ENCODE assay signal across 22 cellular contexts in the genomic region with DNA sequence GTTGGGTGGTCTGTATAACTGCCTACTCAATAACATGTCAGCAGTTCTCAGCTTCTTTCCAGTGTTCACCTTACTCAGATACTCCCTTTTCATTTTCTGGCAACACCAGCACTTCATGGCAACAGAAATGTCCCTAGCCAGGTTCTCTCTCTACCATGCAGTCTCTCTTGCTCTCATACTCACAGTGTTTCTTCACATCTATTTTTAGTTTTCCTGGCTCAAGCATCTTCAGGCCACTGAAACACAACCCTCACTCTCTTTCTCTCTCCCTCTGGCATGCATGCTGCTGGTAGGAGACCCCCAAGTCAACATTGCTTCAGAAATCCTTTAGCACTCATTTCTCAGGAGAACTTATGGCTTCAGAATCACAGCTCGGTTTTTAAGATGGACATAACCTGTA. TPM values are rescaled to one million over a fixed set of nuclear protein-coding genes. Genes with fewer than 3 reads are reported as not detected.
DNase-seq lines count a peak whose midpoint lies in the region; ATAC-seq and TF ChIP-seq lines count a peak whose summit lies in the region.
"Had no signal": no experiment of that assay in that cellular context is flagged by ENCODE, and none has a peak within 500 bp of the region (broad histone marks: within the 10 kb centered on the region; RNA-seq: fewer than 3 reads in every experiment).

Gene CAPN3 (plus strand): TSS at position 253 of the 400 bp plus-strand sequence. CDS start 305 bp downstream, outside the sequence.

- no peak for TF ChIP-seq EP300 in transverse colon (IDR thresholded peaks at IDR 0.05; ENCODE audit: low read depth)

- H3K27me3 ChIP-seq in heart right ventricle = no peaks in the 10 kb centered on the region
- H3K27me3 ChIP-seq in transverse colon = no peaks in the 10 kb centered on the region

- H3K4me3 ChIP-seq in heart right ventricle (peak within 1 kb of the TSS in 1 of 10 donors; percentile 14), mucosa of descending colon (no peak within 1 kb of the TSS), transverse colon (no peak within 1 kb of the TSS)

- no peak for TF ChIP-seq POLR2A in transverse colon (IDR thresholded peaks at IDR 0.05)

- TF ChIP-seq CTCF in heart right ventricle (IDR thresholded peaks at IDR 0.05) = no peak
- TF ChIP-seq CTCF in mucosa of descending colon (IDR thresholded peaks at IDR 0.05) = no peak
- TF ChIP-seq CTCF in transverse colon (IDR thresholded peaks at IDR 0.05) = no peak

- intact Hi-C loops in heart right ventricle (cut with DNase I) = no loop called here
- intact Hi-C loops in mucosa of descending colon (cut with DNase I, micrococcal nuclease) = no loop called here
- intact Hi-C loops in transverse colon (cut with DNase I; ENCODE audit: low total_unique reads) = no loop called here

- no peaks in the 10 kb centered on the region for H3K27me3 Mint-ChIP-seq in T-helper 17 cell
- H3K27me3 Mint-ChIP-seq: activated naive CD8-positive, alpha-beta T cell treated with anti-CD3 and anti-CD28 coated beads, Interleukin-2, amount 50 U/mL, for 24 hours; activated T-helper 17 cell treated with anti-CD3 and anti-CD28 coated beads, Interleukin-2, amount 50 U/mL, for 72 hours; effector memory CD8-positive, alpha-beta T cell had no signal

- 59 to 67% methylated on average over 1 of the region's 1 CpG for WGBS in heart right ventricle, 2 donors
- WGBS in transverse colon (ENCODE audit: low coverage in 1 of 2), 2 donors = 88 to 100% methylated on average over 1 of the region's 1 CpG

- peaks cover 2% of the 10 kb centered on the region for H3K36me3 Mint-ChIP-seq in T-helper 17 cell (ENCODE audit: low read depth)

- peak within 1 kb of the TSS in 4 of 10 donors; percentile 13 to 55 (median 30) for H3K27ac ChIP-seq in heart right ventricle
- H3K27ac ChIP-seq in transverse colon = no peak within 1 kb of the TSS
- H3K27ac ChIP-seq: VCaP had no signal

- H3K9me3 ChIP-seq in T-helper 17 cell (ENCODE audit: control insufficient read depth, low read length, poor library complexity, severe bottlenecking) (no peaks in the 10 kb centered on the region), heart right ventricle (no peaks in the 10 kb centered on the region), mucosa of descending colon (no peaks in the 10 kb centered on the region), transverse colon (no peaks in the 10 kb centered on the region)

- H3K4me1 Mint-ChIP-seq in T-helper 17 cell = no peaks in the 10 kb centered on the region
- H3K4me1 Mint-ChIP-seq: activated naive CD8-positive, alpha-beta T cell treated with anti-CD3 and anti-CD28 coated beads, Interleukin-2, amount 50 U/mL, for 24 hours; activated T-helper 17 cell treated with anti-CD3 and anti-CD28 coated beads, Interleukin-2, amount 50 U/mL, for 72 hours had no signal

- H3K36me3 ChIP-seq in heart right ventricle = peaks cover 0 to 68% (median 3%) of the 10 kb centered on the region in 9 donors
- H3K36me3 ChIP-seq in mucosa of descending colon (ENCODE audit: low read depth) = no peaks in the 10 kb centered on the region
- peaks cover 0 to 8% (median 2%) of the 10 kb centered on the region in 4 donors for H3K36me3 ChIP-seq in transverse colon

- peaks cover 0 to 10% (median 0%) of the 10 kb centered on the region in 9 donors for H3K4me1 ChIP-seq in heart right ventricle
- H3K4me1 ChIP-seq in mucosa of descending colon (ENCODE audit: low read depth) = no peaks in the 10 kb centered on the region
- H3K4me1 ChIP-seq in transverse colon = no peaks in the 10 kb centered on the region

- H3K27ac Mint-ChIP-seq in T-helper 17 cell = peak within 1 kb of the TSS; percentile 43
- H3K27ac Mint-ChIP-seq: activated CD8-positive, alpha-beta T cell treated with anti-CD3 and anti-CD28 coated beads, Interleukin-2, amount 10 ng/mL, durations not matched to agents 7 days and 5 days; activated naive CD8-positive, alpha-beta T cell treated with anti-CD3 and anti-CD28 coated beads, Interleukin-2, amount 50 U/mL, for 24 hours; activated T-helper 17 cell treated with anti-CD3 and anti-CD28 coated beads, Interleukin-2, amount 50 U/mL, for 72 hours; effector memory CD8-positive, alpha-beta T cell had no signal

- ATAC-seq in T-helper 17 cell = no peak
- peak; percentile 38 to 95 (median 84) for ATAC-seq in heart right ventricle
- ATAC-seq in mucosa of descending colon = no peak
- no peak for ATAC-seq in GM18498 (IDR thresholded peaks at IDR 0.05; ENCODE audit: unreplicated experiment)
- ATAC-seq in GM21529 (IDR thresholded peaks at IDR 0.05; ENCODE audit: unreplicated experiment) = no peak
- ATAC-seq: activated CD8-positive, alpha-beta T cell treated with anti-CD3 and anti-CD28 coated beads, Interleukin-2, amount 10 ng/mL, durations not matched to agents 7 days and 5 days; activated naive CD8-positive, alpha-beta T cell treated with anti-CD3 and anti-CD28 coated beads, Interleukin-2, amount 50 U/mL, for 24 hours; activated T-helper 17 cell treated with anti-CD3 and anti-CD28 coated beads, Interleukin-2, amount 50 U/mL, for 72 hours; effector memory CD8-positive, alpha-beta T cell had no signal

- in situ Hi-C loops in transverse colon (cut with MboI; ENCODE audit: low pct_ligation_motif_present in 1 of 4, low pct_unique_long_range_greater_than_20kb in 1 of 4, low sequenced_read_pairs in 3 of 4) = no loop called here

- H3K4me3 Mint-ChIP-seq in T-helper 17 cell = no peak within 1 kb of the TSS
- H3K4me3 Mint-ChIP-seq: activated CD8-positive, alpha-beta T cell treated with anti-CD3 and anti-CD28 coated beads, Interleukin-2, amount 10 ng/mL, durations not matched to agents 7 days and 5 days; activated naive CD8-positive, alpha-beta T cell treated with anti-CD3 and anti-CD28 coated beads, Interleukin-2, amount 50 U/mL, for 24 hours; activated T-helper 17 cell treated with anti-CD3 and anti-CD28 coated beads, Interleukin-2, amount 50 U/mL, for 72 hours; effector memory CD8-positive, alpha-beta T cell had no signal

- DNase-seq in T-helper 17 cell (no peak), heart right ventricle (no peak), mucosa of descending colon (no peak), transverse colon (no peak), OCI-M1 (lab: John Stamatoyannopoulos, UW) (no peak)
- no peak for DNase-seq in stimulated activated CD4-positive, alpha-beta T cell treated with anti-CD3 and anti-CD28 coated beads, Interleukin-2, amount 100 ng/mL, for 24 hours
- DNase-seq: activated CD8-positive, alpha-beta T cell treated with anti-CD3 and anti-CD28 coated beads, Interleukin-2, amount 10 ng/mL, durations not matched to agents 7 days and 5 days; activated naive CD8-positive, alpha-beta T cell treated with anti-CD3 and anti-CD28 coated beads, Interleukin-2, amount 50 U/mL, for 24 hours; central memory CD4-positive, alpha-beta T cell; effector memory CD8-positive, alpha-beta T cell; IMR-90; islet precursor cell; MM.1S; NCI-H2107; NCI-H748 treated with DMSO at 0.1 percent for 48 hours; stimulated activated CD4-positive, alpha-beta T cell treated with anti-CD3 and anti-CD28 coated beads, Interleukin-4, amount 100 ng/mL, for 4 hours; stimulated activated CD8-positive, alpha-beta memory T cell treated with anti-CD3 and anti-CD28 coated beads, Interleukin-4, amount 100 ng/mL, for 48 hours; T-helper 1 cell had no signal

RNA-seq across cellular contexts. Expression of gene CAPN3, which starts in this region (rescaled TPM):
- total RNA-seq in T-helper 17 cell = 10 to 100 TPM; 10.6 to 11.6 TPM
- 10 to 100 TPM in 1 of 10 donors, 1 to 10 TPM in 9; 2.6 to 10.6 (median 5.7) TPM for total RNA-seq in heart right ventricle
- 10 to 100 TPM in 1 of 2 donors, 1 to 10 TPM in 1; 2.7 to 33.9 TPM for polyA plus RNA-seq in heart right ventricle
- total RNA-seq in mucosa of descending colon = 10 to 100 TPM; 11.6 to 21.5 (median 16.1) TPM
- 10 to 100 TPM; 17.0 to 35.2 (median 19.3) TPM for total RNA-seq in transverse colon

Comparison
In these comparisons a context has a peak if more than half of its experiments do, and no peak if none do; other contexts are left out.
1. ATAC-seq: peak in heart right ventricle (8 of 8); none in T-helper 17 cell (single experiment), mucosa of descending colon (single experiment), GM18498 (single experiment) and GM21529 (single experiment).